8 cellular contexts compared by ENCODE assay signal in the genomic region with DNA sequence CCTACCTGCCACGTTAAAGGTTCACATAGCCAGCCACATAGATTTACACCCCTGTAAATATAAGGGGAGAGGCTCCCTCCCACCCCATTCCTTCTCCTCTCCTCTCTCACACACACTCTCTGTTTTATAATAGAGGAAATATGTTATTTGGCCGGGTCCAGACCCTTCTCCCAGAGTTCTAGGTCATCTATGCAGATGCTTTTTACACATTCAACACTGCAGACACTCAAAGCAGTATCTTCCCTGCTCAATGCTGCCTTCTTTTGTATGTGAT. TPM values are rescaled to one million over a fixed set of nuclear protein-coding genes. Genes with fewer than 3 reads are reported as not detected.
DNase-seq lines count a peak whose midpoint lies in the region; ATAC-seq and TF ChIP-seq lines count a peak whose summit lies in the region.

No MANE protein-coding gene starts in this region.

- H3K4me1 ChIP-seq in Caco-2 = peaks cover 12% of the 10 kb centered on the region
- H3K4me1 ChIP-seq in effector memory CD4-positive, alpha-beta T cell (ENCODE audit: control insufficient read depth, insufficient read depth, low read length, poor library complexity, severe bottlenecking) = peaks cover 35% of the 10 kb centered on the region
- H3K4me1 ChIP-seq in neutrophil (ENCODE audit: control insufficient read depth in 1 of 2, insufficient read depth in 1 of 2, low read depth in 1 of 2, low read length in 1 of 2) = peaks cover 14 to 17% of the 10 kb centered on the region in 2 experiments

- H3K36me3 ChIP-seq in Caco-2 (ENCODE audit: control insufficient read depth, insufficient read depth, low read length) (no peaks in the 10 kb centered on the region), neutrophil (no peaks in the 10 kb centered on the region)
- no peaks in the 10 kb centered on the region for H3K36me3 ChIP-seq in effector memory CD4-positive, alpha-beta T cell (ENCODE audit: control insufficient read depth, insufficient read depth, low read length)

- no peak for DNase-seq in Caco-2
- DNase-seq in NCI-H2227 (lab: John Stamatoyannopoulos, UW; ENCODE audit: unreplicated experiment) = peak; percentile 45
- no peak for DNase-seq in effector memory CD4-positive, alpha-beta T cell
- DNase-seq in globus pallidus (ENCODE audit: low spot score) = no peak
- no peak for DNase-seq in stimulated activated naive CD4-positive, alpha-beta T cell (lab: John Stamatoyannopoulos, UW)

- POLR2A ChIA-PET in Caco-2 (lab: Charles Lee) = no interaction called here

- peak overlapping the region; percentile 93 for H3K27ac Mint-ChIP-seq in Caco-2 (ENCODE audit: unreplicated experiment)

- H3K4me1 Mint-ChIP-seq in Caco-2 (ENCODE audit: low read depth, unreplicated experiment) = peaks cover 8% of the 10 kb centered on the region

- peak overlapping the region; percentile 95 for H3K4me3 Mint-ChIP-seq in Caco-2 (ENCODE audit: unreplicated experiment)

- no peaks in the 10 kb centered on the region for H3K27me3 Mint-ChIP-seq in Caco-2 (ENCODE audit: insufficient read depth, unreplicated experiment)

- TSS peak; percentile 62 for BruUV-seq in Caco-2 (replicated peaks; lab: Mats Ljungman, UMichigan)

- peaks cover 29% of the 10 kb centered on the region for H3K36me3 Mint-ChIP-seq in Caco-2 (ENCODE audit: insufficient read depth, unreplicated experiment)

- H3K4me3 ChIP-seq in Caco-2 (ENCODE audit: low read depth, low read length) (peak overlapping the region; percentile 37), neutrophil (ENCODE audit: low read depth in 1 of 2, low read length in 1 of 2) (peak overlapping the region; percentile 84 to 85)
- H3K4me3 ChIP-seq in effector memory CD4-positive, alpha-beta T cell (ENCODE audit: insufficient read depth, low read depth, low read length, poor library complexity, severe bottlenecking) = peak overlapping the region; percentile 76

- peak overlapping the region; percentile 82 for H3K27ac ChIP-seq in effector memory CD4-positive, alpha-beta T cell (ENCODE audit: insufficient read depth, low read length, poor library complexity, severe bottlenecking)
- H3K27ac ChIP-seq in neutrophil = peak overlapping the region; percentile 92

- H3K9me3 Mint-ChIP-seq in Caco-2 (ENCODE audit: unreplicated experiment) = no peaks in the 10 kb centered on the region

- intact Hi-C loops in Caco-2 (cut with micrococcal nuclease; ENCODE audit: unreplicated experiment) = loop anchor here (2.0 kb wide), 1 partner anchor 240 kb away; no protein-coding TSS in a partner anchor

- TF ChIP-seq CTCF in Caco-2 (IDR thresholded peaks at IDR 0.05; ENCODE audit: insufficient read depth in 1 of 2, low read depth in 1 of 2, low read length in 1 of 2, severe bottlenecking in 1 of 2, unreplicated experiment in 1 of 2) (no peak), neutrophil (IDR thresholded peaks at IDR 0.05) (no peak)

- H3K9me3 ChIP-seq in Caco-2 (no peaks in the 10 kb centered on the region), neutrophil (no peaks in the 10 kb centered on the region)
- H3K9me3 ChIP-seq in effector memory CD4-positive, alpha-beta T cell (ENCODE audit: control insufficient read depth, low read length) = no peaks in the 10 kb centered on the region

- no peaks in the 10 kb centered on the region for H3K27me3 ChIP-seq in Caco-2 (replicated peaks; ENCODE audit: control insufficient read depth, insufficient read depth, low read length)
- H3K27me3 ChIP-seq in effector memory CD4-positive, alpha-beta T cell (replicated peaks; ENCODE audit: control insufficient read depth, insufficient read depth, low read length, poor library complexity, severe bottlenecking) = no peaks in the 10 kb centered on the region
- peaks cover 29% of the 10 kb centered on the region for H3K27me3 ChIP-seq in neutrophil

- CTCF ChIA-PET in Caco-2 (lab: Charles Lee) = no interaction called here

- ATAC-seq in HG03045 (IDR thresholded peaks at IDR 0.05; ENCODE audit: unreplicated experiment) = no peak
- ATAC-seq in GM21367 (IDR thresholded peaks at IDR 0.05; ENCODE audit: unreplicated experiment) = no peak

RNA-seq across cellular contexts. Expression of gene DEK, which starts 0.7 kb away (rescaled TPM):
- 170 and 171 TPM in 2 replicates for total RNA-seq in Caco-2 (2022)
